8 cellular contexts compared by ENCODE assay signal in genomic region chr3:56681963-56682457, GRCh38. TPM values are rescaled to one million over a fixed set of nuclear protein-coding genes. Genes with fewer than 3 reads are reported as not detected.
DNase-seq lines count a peak whose midpoint lies in the region; ATAC-seq and TF ChIP-seq lines count a peak whose summit lies in the region.

No MANE protein-coding gene starts in this region.

- H3K79me1 ChIP-seq in IMR-90 (ENCODE audit: low read depth in 1 of 2, low read length in 2 of 2), result peaks cover 15 to 32% of the 10 kb centered on the region in 2 experiments

- H3K9me3 ChIP-seq in CD4-positive, CD25-positive, alpha-beta regulatory T cell (ENCODE audit: control insufficient read depth in 2 of 2, low read length in 2 of 2), result no peaks in the 10 kb centered on the region
- H3K9me3 ChIP-seq in IMR-90 (ENCODE audit: control insufficient read depth, insufficient read depth, low read length), result peaks cover 7% of the 10 kb centered on the region

- no peak overlapping the region for H2BK20ac ChIP-seq in IMR-90 (ENCODE audit: low read depth, low read length)

- intact Hi-C loops in IMR-90 (cut with micrococcal nuclease), result no loop called here

- peak overlapping the region; percentile 94 for H3K4ac ChIP-seq in IMR-90 (ENCODE audit: low read depth, low read length)

- no peak for TF ChIP-seq RAD21 in IMR-90 (IDR thresholded peaks at IDR 0.05; ENCODE audit: low read length)

- TF ChIP-seq CTCF in IMR-90 (conservative IDR thresholded peaks at IDR 0.05; ENCODE audit: low read depth, low read length), result no peak
- TF ChIP-seq CTCF in choroid plexus epithelial cell (conservative IDR thresholded peaks at IDR 0.05; ENCODE audit: low read depth, low read length), result no peak

- CTCF ChIA-PET in IMR-90 (lab: Yijun Ruan, JAX), result interaction anchor here (0.7 kb wide), 2 partner anchors 541 to 1272 kb away, joined by 3 to 4 read pairs; no protein-coding TSS in a partner anchor

- H3K4me3 ChIP-seq in CD4-positive, CD25-positive, alpha-beta regulatory T cell (ENCODE audit: low read depth, low read length), result peak overlapping the region; percentile 89
- H3K4me3 ChIP-seq in IMR-90 (ENCODE audit: insufficient read depth, low read depth, low read length) (peak overlapping the region; percentile 90), choroid plexus epithelial cell (ENCODE audit: low read depth, low read length) (peak overlapping the region; percentile 82)

- H3K27me3 Mint-ChIP-seq in CD4-positive, CD25-positive, alpha-beta regulatory T cell, result peaks cover 5% of the 10 kb centered on the region
- no peaks in the 10 kb centered on the region for H3K27me3 Mint-ChIP-seq in naive thymus-derived CD8-positive, alpha-beta T cell

- no peaks in the 10 kb centered on the region for H3K9me3 Mint-ChIP-seq in CD4-positive, CD25-positive, alpha-beta regulatory T cell
- H3K9me3 Mint-ChIP-seq in naive thymus-derived CD8-positive, alpha-beta T cell, result no peaks in the 10 kb centered on the region

- POLR2A ChIA-PET in IMR-90 (lab: Charles Lee; ENCODE audit: unreplicated experiment), result interaction anchor here (0.5 kb wide), 1 partner anchor 514 kb away, joined by 3 read pairs; no protein-coding TSS in a partner anchor
- POLR2A ChIA-PET in naive thymus-derived CD8-positive, alpha-beta T cell (lab: Charles Lee), result interaction anchor here (0.5 to 3.2 kb wide), 16 partner anchors 9 to 886 kb away, joined by 3 to 48 read pairs (median 5); partner anchors contain the start of genes ARHGEF3 and CCDC66

- H3K27ac ChIP-seq in CD4-positive, CD25-positive, alpha-beta regulatory T cell (ENCODE audit: insufficient read depth, low read length, poor library complexity, severe bottlenecking), result peak overlapping the region; percentile 99
- H3K27ac ChIP-seq in IMR-90 (ENCODE audit: insufficient read depth, low read length), result peak overlapping the region; percentile 99

- peaks cover 20% of the 10 kb centered on the region for H3K36me3 Mint-ChIP-seq in CD4-positive, CD25-positive, alpha-beta regulatory T cell
- H3K36me3 Mint-ChIP-seq in naive thymus-derived CD8-positive, alpha-beta T cell, result peaks cover 4 to 26% (median 22%) of the 10 kb centered on the region in 3 donors

- H3K56ac ChIP-seq in IMR-90 (ENCODE audit: extremely low read depth, insufficient read depth, low read length), result peak overlapping the region; percentile 63

- H2AFZ ChIP-seq in IMR-90 (replicated peaks; ENCODE audit: low read length, poor library complexity), result peak overlapping the region; percentile 96

- dilution Hi-C loops in IMR-90 (cut with HindIII; ENCODE audit: low sequenced_read_pairs, unreplicated experiment), result no loop called here

- H2AK5ac ChIP-seq in IMR-90 (ENCODE audit: low read depth, low read length), result peak overlapping the region; percentile 91

- H3K4me1 Mint-ChIP-seq in CD4-positive, CD25-positive, alpha-beta regulatory T cell, result peaks cover 30 to 62% (median 46%) of the 10 kb centered on the region in 4 donors
- peaks cover 16 to 52% (median 38%) of the 10 kb centered on the region in 4 donors for H3K4me1 Mint-ChIP-seq in naive thymus-derived CD8-positive, alpha-beta T cell

- no peaks in the 10 kb centered on the region for H3K9me1 ChIP-seq in IMR-90 (ENCODE audit: insufficient read depth, low read length)

- no TSS peak for BruUV-seq in IMR-90 (replicated peaks; lab: Mats Ljungman, UMichigan)

- peak overlapping the region; percentile 63 for H4K91ac ChIP-seq in IMR-90 (ENCODE audit: insufficient read depth, low read depth, low read length)

- peak overlapping the region; percentile 99 for H3K4me2 ChIP-seq in IMR-90 (ENCODE audit: low read depth, low read length)

- H2BK120ac ChIP-seq in IMR-90 (ENCODE audit: low read depth, low read length), result peak overlapping the region; percentile 42; the same call in 1 of the 2 replicates

- H4K20me1 ChIP-seq in IMR-90 (ENCODE audit: insufficient read depth, low read length), result no peaks in the 10 kb centered on the region; the same call in 1 of the 2 replicates

- peak overlapping the region; percentile 96 for H3K9ac ChIP-seq in IMR-90 (ENCODE audit: low read depth, low read length)

- in situ Hi-C loops in IMR-90 (cut with MboI; ENCODE audit: low sequenced_read_pairs), result no loop called here

- H4K8ac ChIP-seq in IMR-90 (ENCODE audit: low read depth in 2 of 2, low read length in 2 of 2), result peak overlapping the region; percentile 84 to 97

- peaks cover 51% of the 10 kb centered on the region for H3K4me1 ChIP-seq in CD4-positive, CD25-positive, alpha-beta regulatory T cell (ENCODE audit: control insufficient read depth, insufficient read depth, low read length, poor library complexity, severe bottlenecking)
- no peaks in the 10 kb centered on the region for H3K4me1 ChIP-seq in IMR-90 (ENCODE audit: control insufficient read depth, insufficient read depth, low read length)

- H4K5ac ChIP-seq in IMR-90 (ENCODE audit: low read depth, low read length), result peak overlapping the region; percentile 82

- H2BK5ac ChIP-seq in IMR-90 (ENCODE audit: low read depth, low read length, poor library complexity, severe bottlenecking), result peak overlapping the region; percentile 90

- H2AK9ac ChIP-seq in IMR-90 (replicated peaks; ENCODE audit: low read depth, low read length, poor library complexity), result peak overlapping the region; percentile 96

- H3K27ac Mint-ChIP-seq in CD4-positive, CD25-positive, alpha-beta regulatory T cell, result peak overlapping the region; percentile 93 to 98 (median 97)
- peak overlapping the region; percentile 87 to 99 (median 97) for H3K27ac Mint-ChIP-seq in naive thymus-derived CD8-positive, alpha-beta T cell

- H2BK15ac ChIP-seq in IMR-90 (ENCODE audit: low read depth, low read length), result no peak overlapping the region

- peak overlapping the region; percentile 94 to 97 (median 96) for H3K4me3 Mint-ChIP-seq in CD4-positive, CD25-positive, alpha-beta regulatory T cell
- H3K4me3 Mint-ChIP-seq in naive thymus-derived CD8-positive, alpha-beta T cell, result peak overlapping the region; percentile 87 to 98 (median 94)

- peak overlapping the region; percentile 73 for H3K18ac ChIP-seq in IMR-90 (ENCODE audit: low read depth, low read length)

- no peak for DNase-seq in CD4-positive, CD25-positive, alpha-beta regulatory T cell
- DNase-seq in IMR-90 (no peak), choroid plexus epithelial cell (ENCODE audit: low read depth) (no peak), amniotic stem cell (lab: John Stamatoyannopoulos, UW) (no peak), dermis blood vessel endothelial cell (no peak), UCSD-AML1 (lab: John Stamatoyannopoulos, UW; ENCODE audit: unreplicated experiment) (no peak), erythroblast (lab: John Stamatoyannopoulos, UW) (no peak)
- no peak for DNase-seq in naive thymus-derived CD8-positive, alpha-beta T cell

- 0% methylated on average over 5 of the region's 10 CpGs; no CpG with 5 or more reads in 1 of the 2 experiments for WGBS in IMR-90 (ENCODE audit: extremely low coverage in 2 of 2, insufficient read length in 1 of 2), 2 experiments

- H3K27me3 ChIP-seq in CD4-positive, CD25-positive, alpha-beta regulatory T cell (ENCODE audit: control insufficient read depth, insufficient read depth, low read length), result no peaks in the 10 kb centered on the region
- no peaks in the 10 kb centered on the region for H3K27me3 ChIP-seq in IMR-90 (ENCODE audit: control insufficient read depth, insufficient read depth, low read length)

- H3K36me3 ChIP-seq in CD4-positive, CD25-positive, alpha-beta regulatory T cell (ENCODE audit: control insufficient read depth, insufficient read depth, low read length), result no peaks in the 10 kb centered on the region
- H3K36me3 ChIP-seq in IMR-90 (ENCODE audit: control insufficient read depth, insufficient read depth, low read length), result peaks cover 3% of the 10 kb centered on the region

- no peak for ATAC-seq in CD4-positive, CD25-positive, alpha-beta regulatory T cell (ENCODE audit: low read depth in 2 of 2)
- ATAC-seq in IMR-90 (ENCODE audit: low read depth), result no peak
- ATAC-seq in naive thymus-derived CD8-positive, alpha-beta T cell, result no peak

- TF ChIP-seq POLR2A in IMR-90 (IDR thresholded peaks at IDR 0.05; ENCODE audit: low read depth, low read length) (no peak), erythroblast (IDR thresholded peaks at IDR 0.05; ENCODE audit: low read length) (no peak)

- H3K14ac ChIP-seq in IMR-90 (replicated peaks; ENCODE audit: low read depth, low read length), result peak overlapping the region; percentile 89

- H3K23ac ChIP-seq in IMR-90 (ENCODE audit: low read depth, low read length), result peak overlapping the region; percentile 98

TF ChIP-seq in IMR-90, 13 proteins besides CTCF, POLR2A, EP300 and RAD21 (continues in another document):
- TF ChIP-seq ELK1 (IDR thresholded peaks at IDR 0.05; ENCODE audit: borderline replicate concordance, low read depth, low read length), result no peak
- no peak for TF ChIP-seq CHD1 (IDR thresholded peaks at IDR 0.05; ENCODE audit: low read depth, low read length)
- no peak for TF ChIP-seq SMC3 (IDR thresholded peaks at IDR 0.05; ENCODE audit: low read depth, low read length)
- TF ChIP-seq NFE2L2 (IDR thresholded peaks at IDR 0.05; ENCODE audit: low read depth, low read length), result no peak
- TF ChIP-seq MAZ (IDR thresholded peaks at IDR 0.05; ENCODE audit: borderline replicate concordance, low read depth, low read length), result no peak
- no peak for TF ChIP-seq MXI1 (IDR thresholded peaks at IDR 0.05; ENCODE audit: borderline replicate concordance, low read depth, low read length)
- TF ChIP-seq RFX5 (IDR thresholded peaks at IDR 0.05; ENCODE audit: low read depth, low read length), result no peak
- TF ChIP-seq FOS (IDR thresholded peaks at IDR 0.05; ENCODE audit: low read depth, low read length), result no peak
- TF ChIP-seq MAFK (IDR thresholded peaks at IDR 0.05; ENCODE audit: low read depth, low read length), result no peak

RNA-seq across cellular contexts. Expression of gene TASOR, which starts 1.1 kb away (rescaled TPM):
- total RNA-seq in CD4-positive, CD25-positive, alpha-beta regulatory T cell, result 77.4 TPM
- polyA plus RNA-seq in CD4-positive, CD25-positive, alpha-beta regulatory T cell, result 10 to 100 TPM; 29.3 to 38.4 (median 32.5) TPM
- total RNA-seq in IMR-90 (2012; rRNA removed) (28.5 and 48.6 TPM in 2 replicates), dermis blood vessel endothelial cell (84.9 and 100 TPM in 2 replicates)
- 10.4 and 13.3 TPM in 2 replicates for polyA plus RNA-seq in IMR-90 (2012; rRNA removed)
- 2.2 and 2.4 TPM in 2 replicates for polyA plus RNA-seq in IMR-90 (2012; cell fraction: cytosol; rRNA removed)
- 3.2 and 23.9 TPM in 2 replicates for polyA plus RNA-seq in IMR-90 (2012; cell fraction: nucleus; rRNA removed; ENCODE audit: low replicate concordance)
- total RNA-seq in naive thymus-derived CD8-positive, alpha-beta T cell, result 100 to 1,000 TPM; 101 to 103 TPM
- 10 to 100 TPM; 25.1 to 32.0 (median 29.6) TPM for polyA plus RNA-seq in naive thymus-derived CD8-positive, alpha-beta T cell
